Comparison of ENCODE assay signal across 9 cellular contexts in genomic region chr17:41496803-41497484, GRCh38. TPM values are rescaled to one million over a fixed set of nuclear protein-coding genes. Genes with fewer than 3 reads are reported as not detected.
DNase-seq lines count a peak whose midpoint lies in the region; ATAC-seq and TF ChIP-seq lines count a peak whose summit lies in the region.
"Had no signal": no experiment of that assay in that cellular context is flagged by ENCODE, and none has a peak within 500 bp of the region (broad histone marks: within the 10 kb centered on the region; RNA-seq: fewer than 3 reads in every experiment).

No MANE protein-coding gene starts in this region.

- DNase-seq in AG08396 (ENCODE audit: low spot score), result peak; percentile 88
- peak; percentile 33 for DNase-seq in SK-N-DZ (ENCODE audit: low spot score)
- DNase-seq in activated naive CD4-positive, alpha-beta T cell treated with anti-CD3 and anti-CD28 coated beads, Interleukin-2, amount 10 ng/mL, durations not matched to agents 7 days and 5 days, result peak; percentile 84
- DNase-seq in cardiac muscle cell (ENCODE audit: low read depth in 1 of 2, low spot score in 1 of 2), result peak; percentile 61 to 93
- DNase-seq in sciatic nerve (ENCODE audit: low spot score), result no peak
- DNase-seq in effector CD4-positive, alpha-beta T cell, result no peak

- no peak overlapping the region for H3K4me3 Mint-ChIP-seq in activated naive CD4-positive, alpha-beta T cell treated with anti-CD3 and anti-CD28 coated beads, Interleukin-2, amount 10 ng/mL, durations not matched to agents 7 days and 5 days

- intact Hi-C loops in sciatic nerve (cut with DNase I), result no loop called here

- H3K27me3 Mint-ChIP-seq in activated naive CD4-positive, alpha-beta T cell treated with anti-CD3 and anti-CD28 coated beads, Interleukin-2, amount 10 ng/mL, durations not matched to agents 7 days and 5 days, result peaks cover 22% of the 10 kb centered on the region

- H3K4me1 Mint-ChIP-seq in activated naive CD4-positive, alpha-beta T cell treated with anti-CD3 and anti-CD28 coated beads, Interleukin-2, amount 10 ng/mL, durations not matched to agents 7 days and 5 days, result peaks cover 7% of the 10 kb centered on the region

- H3K36me3 Mint-ChIP-seq in activated naive CD4-positive, alpha-beta T cell treated with anti-CD3 and anti-CD28 coated beads, Interleukin-2, amount 10 ng/mL, durations not matched to agents 7 days and 5 days, result no peaks in the 10 kb centered on the region

- no peak for TF ChIP-seq EP300 in Ishikawa (IDR thresholded peaks at IDR 0.05; ENCODE audit: borderline replicate concordance)

- no peak overlapping the region for H3K27ac ChIP-seq in cardiac muscle cell

- H3K27ac Mint-ChIP-seq in activated naive CD4-positive, alpha-beta T cell treated with anti-CD3 and anti-CD28 coated beads, Interleukin-2, amount 10 ng/mL, durations not matched to agents 7 days and 5 days, result peak overlapping the region; percentile 43

- H3K4me3 ChIP-seq in cardiac muscle cell, result no peak overlapping the region

- no peaks in the 10 kb centered on the region for H3K27me3 ChIP-seq in cardiac muscle cell

- TF ChIP-seq RAD21 in Ishikawa (IDR thresholded peaks at IDR 0.05; ENCODE audit: low read depth), result peak; percentile 89

- H3K36me3 ChIP-seq in cardiac muscle cell, result no peaks in the 10 kb centered on the region

- H3K9me3 Mint-ChIP-seq in activated naive CD4-positive, alpha-beta T cell treated with anti-CD3 and anti-CD28 coated beads, Interleukin-2, amount 10 ng/mL, durations not matched to agents 7 days and 5 days, result no peaks in the 10 kb centered on the region

- ATAC-seq in GM18517 (IDR thresholded peaks at IDR 0.05; ENCODE audit: unreplicated experiment), result peak; percentile 66
- peak; percentile 58 for ATAC-seq in sciatic nerve

- no peaks in the 10 kb centered on the region for H3K4me1 ChIP-seq in cardiac muscle cell (ENCODE audit: low read depth)

- peak; percentile 92 for TF ChIP-seq CTCF in cardiac muscle cell (IDR thresholded peaks at IDR 0.05; ENCODE audit: low read depth, low read length)

- no peaks in the 10 kb centered on the region for H3K9me3 ChIP-seq in cardiac muscle cell (ENCODE audit: low read depth)

- CTCF ChIA-PET in activated naive CD4-positive, alpha-beta T cell treated with anti-CD3 and anti-CD28 coated beads, Interleukin-2, amount 10 ng/mL, durations not matched to agents 7 days and 5 days (lab: Charles Lee), result interaction anchor here (1.0 to 2.6 kb wide), 9 partner anchors 9 to 587 kb away, joined by 3 to 11 read pairs (median 5); no protein-coding TSS in a partner anchor

TF ChIP-seq in Ishikawa, 13 proteins besides CTCF, POLR2A, EP300 and RAD21:
- TF ChIP-seq YY1 (IDR thresholded peaks at IDR 0.05; ENCODE audit: low read depth) (0 out of 2 replicates have a peak, but pooled peaks have one; percentile 53), CEBPB (IDR thresholded peaks at IDR 0.05) (no peak), REST (IDR thresholded peaks at IDR 0.05; ENCODE audit: low read depth) (0 out of 2 replicates have a peak, but pooled peaks have one; percentile 5)

RNA-seq across cellular contexts. Expression of gene KRT36, which starts 7.2 kb away (rescaled TPM):
- polyA plus RNA-seq in SK-N-DZ (2014; cell fraction: cytosol; rRNA removed), result not detected in 2 replicates
- polyA plus RNA-seq in SK-N-DZ (2014; cell fraction: nucleus; rRNA removed), result not detected in 2 replicates
- total RNA-seq in cardiac muscle cell (not detected in 2 replicates), sciatic nerve (not detected)
- not detected in 2 replicates for polyA plus RNA-seq in cardiac muscle cell
- total RNA-seq: subcutaneous adipose tissue had no signal

RNA-seq across cellular contexts. Expression of gene KRT13, which starts 8.5 kb away (rescaled TPM):
- not detected in 2 replicates for polyA plus RNA-seq in SK-N-DZ (2014; cell fraction: cytosol; rRNA removed)
- not detected in 2 replicates for polyA plus RNA-seq in SK-N-DZ (2014; cell fraction: nucleus; rRNA removed)
- total RNA-seq in cardiac muscle cell, result not detected in 2 replicates
- not detected in 2 replicates for polyA plus RNA-seq in cardiac muscle cell
- 0.62 TPM for total RNA-seq in sciatic nerve
- total RNA-seq: subcutaneous adipose tissue had no signal

RNA-seq across cellular contexts. Expression of gene KRT35, which starts 16.0 kb away (rescaled TPM):
- not detected in 2 replicates for polyA plus RNA-seq in SK-N-DZ (2014; cell fraction: cytosol; rRNA removed)
- not detected in 2 replicates for polyA plus RNA-seq in SK-N-DZ (2014; cell fraction: nucleus; rRNA removed)
- total RNA-seq in cardiac muscle cell (not detected in 2 replicates), sciatic nerve (0.18 TPM)
- polyA plus RNA-seq in cardiac muscle cell, result not detected in 2 replicates
- total RNA-seq: subcutaneous adipose tissue had no signal

RNA-seq across cellular contexts. Expression of gene KRT15, which starts 21.7 kb away (rescaled TPM):
- polyA plus RNA-seq in SK-N-DZ (2014; cell fraction: cytosol; rRNA removed), result not detected in 2 replicates
- not detected in 2 replicates for polyA plus RNA-seq in SK-N-DZ (2014; cell fraction: nucleus; rRNA removed)
- total RNA-seq in cardiac muscle cell, result 0.09 and 0.28 TPM in 2 replicates
- 0.15 TPM in 1 of 2 replicates, not detected in the other for polyA plus RNA-seq in cardiac muscle cell
- total RNA-seq in sciatic nerve, result 0.36 TPM
- total RNA-seq: subcutaneous adipose tissue had no signal

RNA-seq across cellular contexts. Expression of gene KRT32, which starts 29.8 kb away (rescaled TPM):
- polyA plus RNA-seq in SK-N-DZ (2014; cell fraction: cytosol; rRNA removed), result not detected in 2 replicates
- polyA plus RNA-seq in SK-N-DZ (2014; cell fraction: nucleus; rRNA removed), result not detected in 2 replicates
- total RNA-seq in cardiac muscle cell, result not detected in 2 replicates
- polyA plus RNA-seq in cardiac muscle cell, result not detected in 2 replicates
- total RNA-seq in sciatic nerve, result 0.67 TPM
- total RNA-seq: subcutaneous adipose tissue had no signal

Comparison
In these comparisons a context has a peak if more than half of its experiments do, and no peak if none do; other contexts are left out.
1. DNase-seq: peak in AG08396 (single experiment), SK-N-DZ (single experiment), activated naive CD4-positive, alpha-beta T cell treated with anti-CD3 and anti-CD28 coated beads, Interleukin-2, amount 10 ng/mL, durations not matched to agents 7 days and 5 days (single experiment) and cardiac muscle cell (2 of 2); none in sciatic nerve (single experiment) and effector CD4-positive, alpha-beta T cell (single experiment).